15 cellular contexts compared by ENCODE assay signal in the genomic region with DNA sequence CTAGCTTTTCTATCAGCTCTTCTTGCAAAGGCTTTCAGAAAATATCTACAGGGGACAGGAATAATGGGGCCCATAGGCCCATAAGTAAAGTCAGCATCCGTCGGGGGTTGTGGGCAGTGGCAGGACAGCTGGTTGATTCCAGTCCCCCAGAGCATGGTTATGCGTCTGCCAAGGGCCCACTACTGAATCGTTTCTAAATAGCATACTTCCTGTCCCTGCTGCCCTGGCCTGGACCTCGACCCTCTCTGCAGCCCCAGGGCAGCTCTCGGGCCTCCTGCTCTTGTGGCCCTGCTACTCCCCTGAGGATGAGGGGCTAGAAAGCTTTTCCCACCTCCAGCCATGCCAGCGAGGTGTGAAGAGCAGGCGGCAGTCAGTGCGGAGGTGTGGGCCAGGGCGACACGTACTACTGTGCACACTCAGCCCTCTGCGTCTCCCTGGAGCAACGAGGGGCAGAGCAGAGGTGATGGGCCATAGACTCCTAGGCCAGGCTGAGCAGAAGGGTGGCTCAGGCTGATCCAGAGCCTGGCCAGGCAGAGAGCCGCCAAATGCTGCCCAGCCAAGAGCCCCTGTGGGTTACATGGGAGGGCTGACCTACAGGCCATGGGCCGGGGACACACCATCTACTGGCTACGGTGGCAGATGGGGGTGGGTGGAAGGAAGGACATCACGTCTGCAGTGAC. TPM values are rescaled to one million over a fixed set of nuclear protein-coding genes. Genes with fewer than 3 reads are reported as not detected.
A peak's percentile ranks its signal among the peaks of the same experiment; 100 is the strongest.
DNase-seq lines count a peak whose midpoint lies in the region; ATAC-seq and TF ChIP-seq lines count a peak whose summit lies in the region.
"Had no signal": no experiment of that assay in that cellular context is flagged by ENCODE, and none has a peak within 500 bp of the region (broad histone marks: within the 10 kb centered on the region; RNA-seq: fewer than 3 reads in every experiment).

No MANE protein-coding gene starts in this region.

- TF ChIP-seq EP300 in Ishikawa (IDR thresholded peaks at IDR 0.05; ENCODE audit: borderline replicate concordance) (no peak), gastroesophageal sphincter (IDR thresholded peaks at IDR 0.05) (no peak)

- H3K27ac Mint-ChIP-seq in nephron = peak overlapping the region in 2 of 3 experiments; percentile 49 to 84
- H3K27ac Mint-ChIP-seq: activated T-helper 17 cell treated with anti-CD3 and anti-CD28 coated beads, Interleukin-2, amount 50 U/mL, for 72 hours; stimulated activated memory B cell treated with anti-CD40 and anti-IgM and Interleukin-4, amounts not matched to agents 10 μg/mL and 1 μg/mL and 100 μg/mL, for 72 hours had no signal

- H3K27me3 Mint-ChIP-seq in nephron (ENCODE audit: low read depth) = peaks cover 22% of the 10 kb centered on the region
- H3K27me3 Mint-ChIP-seq: stimulated activated memory B cell treated with anti-CD40 and anti-IgM and Interleukin-4, amounts not matched to agents 10 μg/mL and 1 μg/mL and 100 μg/mL, for 72 hours had no signal

- no peaks in the 10 kb centered on the region for H3K27me3 ChIP-seq in gastroesophageal sphincter
- H3K27me3 ChIP-seq: ascending aorta, vagina had no signal

- H3K4me3 ChIP-seq in gastroesophageal sphincter = no peak overlapping the region
- H3K4me3 ChIP-seq: ascending aorta, lung, vagina had no signal

- H3K9me3 Mint-ChIP-seq in nephron = no peaks in the 10 kb centered on the region
- H3K9me3 Mint-ChIP-seq: activated T-helper 17 cell treated with anti-CD3 and anti-CD28 coated beads, Interleukin-2, amount 50 U/mL, for 72 hours; stimulated activated memory B cell treated with anti-CD40 and anti-IgM and Interleukin-4, amounts not matched to agents 10 μg/mL and 1 μg/mL and 100 μg/mL, for 72 hours had no signal

- peaks cover 53% of the 10 kb centered on the region for H3K4me1 Mint-ChIP-seq in nephron
- H3K4me1 Mint-ChIP-seq: activated T-helper 17 cell treated with anti-CD3 and anti-CD28 coated beads, Interleukin-2, amount 50 U/mL, for 72 hours; stimulated activated memory B cell treated with anti-CD40 and anti-IgM and Interleukin-4, amounts not matched to agents 10 μg/mL and 1 μg/mL and 100 μg/mL, for 72 hours had no signal

- H3K36me3 ChIP-seq in gastroesophageal sphincter = no peaks in the 10 kb centered on the region
- H3K36me3 ChIP-seq: ascending aorta, vagina had no signal

- TF ChIP-seq RAD21 in Ishikawa (IDR thresholded peaks at IDR 0.05; ENCODE audit: low read depth) = no peak

- TF ChIP-seq POLR2A in gastroesophageal sphincter (IDR thresholded peaks at IDR 0.05) = no peak

- H3K9me3 ChIP-seq in gastroesophageal sphincter = no peaks in the 10 kb centered on the region
- H3K9me3 ChIP-seq: ascending aorta, vagina had no signal

- ATAC-seq in gastroesophageal sphincter (no peak), HG03378 (IDR thresholded peaks at IDR 0.05; ENCODE audit: unreplicated experiment) (no peak), GM21786 (IDR thresholded peaks at IDR 0.05; ENCODE audit: unreplicated experiment) (no peak)
- ATAC-seq: activated T-helper 17 cell treated with anti-CD3 and anti-CD28 coated beads, Interleukin-2, amount 50 U/mL, for 72 hours; stimulated activated memory B cell treated with anti-CD40 and anti-IgM and Interleukin-4, amounts not matched to agents 10 μg/mL and 1 μg/mL and 100 μg/mL, for 72 hours had no signal

- no peaks in the 10 kb centered on the region for H3K36me3 Mint-ChIP-seq in nephron (ENCODE audit: low read depth)
- H3K36me3 Mint-ChIP-seq: stimulated activated memory B cell treated with anti-CD40 and anti-IgM and Interleukin-4, amounts not matched to agents 10 μg/mL and 1 μg/mL and 100 μg/mL, for 72 hours had no signal

- peak overlapping the region in 3 of 4 donors; percentile 14 to 54 (median 32) for H3K27ac ChIP-seq in gastroesophageal sphincter
- H3K27ac ChIP-seq: ascending aorta, vagina had no signal

- peak; percentile 9 for DNase-seq in AG20443 (ENCODE audit: low spot score)
- no peak for DNase-seq in DMS53 (lab: John Stamatoyannopoulos, UW)
- no peak for DNase-seq in NCI-H510A treated with DMSO at 0.1 percent for 48 hours (lab: John Stamatoyannopoulos, UW)
- DNase-seq: AML-193 had no signal

- peak overlapping the region in 1 of 3 experiments; percentile 11 for H3K4me3 Mint-ChIP-seq in nephron
- H3K4me3 Mint-ChIP-seq: activated T-helper 17 cell treated with anti-CD3 and anti-CD28 coated beads, Interleukin-2, amount 50 U/mL, for 72 hours; stimulated activated memory B cell treated with anti-CD40 and anti-IgM and Interleukin-4, amounts not matched to agents 10 μg/mL and 1 μg/mL and 100 μg/mL, for 72 hours had no signal

- WGBS in gastroesophageal sphincter (ENCODE audit: low coverage in 1 of 2), 2 donors = 38 to 90% methylated on average over 2 to 4 of the region's 17 CpGs

- peaks cover 0 to 29% (median 13%) of the 10 kb centered on the region in 3 donors for H3K4me1 ChIP-seq in gastroesophageal sphincter

- TF ChIP-seq CTCF in gastroesophageal sphincter (IDR thresholded peaks at IDR 0.05) (no peak), nephron (IDR thresholded peaks at IDR 0.05; ENCODE audit: unreplicated experiment in 3 of 3) (no peak)

TF ChIP-seq in Ishikawa, 13 proteins besides CTCF, POLR2A, EP300 and RAD21:
- TF ChIP-seq CEBPB (IDR thresholded peaks at IDR 0.05) = 0 out of 2 replicates have a peak, but pooled peaks have one; percentile 0
- TF ChIP-seq, protein P1, sequence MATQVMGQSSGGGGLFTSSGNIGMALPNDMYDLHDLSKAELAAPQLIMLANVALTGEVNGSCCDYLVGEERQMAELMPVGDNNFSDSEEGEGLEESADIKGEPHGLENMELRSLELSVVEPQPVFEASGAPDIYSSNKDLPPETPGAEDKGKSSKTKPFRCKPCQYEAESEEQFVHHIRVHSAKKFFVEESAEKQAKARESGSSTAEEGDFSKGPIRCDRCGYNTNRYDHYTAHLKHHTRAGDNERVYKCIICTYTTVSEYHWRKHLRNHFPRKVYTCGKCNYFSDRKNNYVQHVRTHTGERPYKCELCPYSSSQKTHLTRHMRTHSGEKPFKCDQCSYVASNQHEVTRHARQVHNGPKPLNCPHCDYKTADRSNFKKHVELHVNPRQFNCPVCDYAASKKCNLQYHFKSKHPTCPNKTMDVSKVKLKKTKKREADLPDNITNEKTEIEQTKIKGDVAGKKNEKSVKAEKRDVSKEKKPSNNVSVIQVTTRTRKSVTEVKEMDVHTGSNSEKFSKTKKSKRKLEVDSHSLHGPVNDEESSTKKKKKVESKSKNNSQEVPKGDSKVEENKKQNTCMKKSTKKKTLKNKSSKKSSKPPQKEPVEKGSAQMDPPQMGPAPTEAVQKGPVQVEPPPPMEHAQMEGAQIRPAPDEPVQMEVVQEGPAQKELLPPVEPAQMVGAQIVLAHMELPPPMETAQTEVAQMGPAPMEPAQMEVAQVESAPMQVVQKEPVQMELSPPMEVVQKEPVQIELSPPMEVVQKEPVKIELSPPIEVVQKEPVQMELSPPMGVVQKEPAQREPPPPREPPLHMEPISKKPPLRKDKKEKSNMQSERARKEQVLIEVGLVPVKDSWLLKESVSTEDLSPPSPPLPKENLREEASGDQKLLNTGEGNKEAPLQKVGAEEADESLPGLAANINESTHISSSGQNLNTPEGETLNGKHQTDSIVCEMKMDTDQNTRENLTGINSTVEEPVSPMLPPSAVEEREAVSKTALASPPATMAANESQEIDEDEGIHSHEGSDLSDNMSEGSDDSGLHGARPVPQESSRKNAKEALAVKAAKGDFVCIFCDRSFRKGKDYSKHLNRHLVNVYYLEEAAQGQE (IDR thresholded peaks at IDR 0.05; ENCODE audit: low read depth) = no peak

RNA-seq across cellular contexts. Expression of gene OPN4, which starts 4.7 kb away (rescaled TPM):
- not detected for total RNA-seq in gastroesophageal sphincter
- total RNA-seq: activated T-helper 17 cell treated with anti-CD3 and anti-CD28 coated beads, Interleukin-2, amount 50 U/mL, for 72 hours; ascending aorta; T-helper 2 cell treated with Interferon-gamma antibody and Interleukin-4, amounts not matched to agents 100 ng/mL and 5 ng/mL, for 36 hours; vagina had no signal

RNA-seq across cellular contexts. Expression of gene LDB3, which starts 18.7 kb away (rescaled TPM):
- total RNA-seq in gastroesophageal sphincter = 10 to 100 TPM; 12.9 to 45.8 (median 18.6) TPM
